8 cellular contexts compared by ENCODE assay signal in the genomic region with DNA sequence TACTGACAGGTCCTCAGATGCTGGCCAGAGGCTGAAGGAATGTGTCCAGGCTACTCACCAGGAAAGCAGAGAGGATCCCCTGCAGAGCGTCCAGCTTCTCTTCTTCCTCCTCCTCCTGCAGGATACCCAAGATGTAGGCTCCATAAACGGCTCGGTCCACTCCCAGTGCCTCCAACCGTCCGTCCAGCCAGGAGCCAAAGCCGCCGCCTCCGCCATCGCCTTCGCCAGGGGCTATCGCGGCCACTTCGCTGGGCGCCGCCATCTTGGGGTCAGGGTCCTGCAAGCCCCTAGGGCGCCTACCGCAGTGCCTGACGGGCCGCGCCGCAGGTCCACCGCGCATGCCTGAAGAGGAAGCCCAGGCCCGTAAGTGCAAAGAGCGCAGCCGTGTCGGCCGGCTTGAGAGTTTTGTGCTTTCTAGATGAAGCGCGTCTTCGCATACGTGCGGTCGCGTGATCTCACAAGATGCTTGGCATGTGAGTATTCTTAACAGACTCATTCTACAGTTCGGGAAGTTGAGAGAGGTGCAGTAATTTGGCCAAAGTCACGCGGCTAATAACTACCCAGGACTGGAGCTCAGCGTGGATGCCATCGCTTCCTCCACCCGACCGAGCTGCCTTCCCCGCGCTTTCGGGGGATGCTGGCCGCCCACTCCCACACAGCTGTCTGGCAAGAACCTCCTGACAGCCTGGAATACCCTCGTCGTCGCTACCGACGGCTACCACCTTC. TPM values are rescaled to one million over a fixed set of nuclear protein-coding genes. Genes with fewer than 3 reads are reported as not detected.
DNase-seq lines count a peak whose midpoint lies in the region; ATAC-seq and TF ChIP-seq lines count a peak whose summit lies in the region.

A gene with protein sequence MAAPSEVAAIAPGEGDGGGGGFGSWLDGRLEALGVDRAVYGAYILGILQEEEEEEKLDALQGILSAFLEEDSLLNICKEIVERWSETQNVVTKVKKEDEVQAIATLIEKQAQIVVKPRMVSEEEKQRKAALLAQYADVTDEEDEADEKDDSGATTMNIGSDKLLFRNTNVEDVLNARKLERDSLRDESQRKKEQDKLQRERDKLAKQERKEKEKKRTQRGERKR (minus strand): TSS at position 285 of the 726 bp plus-strand sequence. CDS start 23 bp downstream, at position 262.

- TF ChIP-seq CTCF in Caco-2 (IDR thresholded peaks at IDR 0.05; ENCODE audit: insufficient read depth in 1 of 2, low read depth in 1 of 2, low read length in 1 of 2, severe bottlenecking in 1 of 2, unreplicated experiment in 1 of 2), result no peak
- no peak for TF ChIP-seq CTCF in PC-9 (conservative IDR thresholded peaks at IDR 0.05)

- H3K4me1 Mint-ChIP-seq in Caco-2 (ENCODE audit: low read depth, unreplicated experiment), result no peaks in the 10 kb centered on the region

- no TSS peak for BruUV-seq in Caco-2 (replicated peaks; lab: Mats Ljungman, UMichigan)
- TSS peak; percentile 82 for BruUV-seq in PC-9 (replicated peaks; lab: Mats Ljungman, UMichigan)

- peak within 1 kb of the TSS; percentile 100 for H3K4me3 Mint-ChIP-seq in Caco-2 (ENCODE audit: unreplicated experiment)

- H3K9me2 ChIP-seq in PC-9 (ENCODE audit: insufficient read depth), result no peaks in the 10 kb centered on the region

- H3K4me1 ChIP-seq in Caco-2 (0 out of 2 replicates have a peak, but pooled peaks cover 3% of the 10 kb centered on the region), PC-9 (replicated peaks; ENCODE audit: insufficient read depth) (peaks cover 14% of the 10 kb centered on the region), mucosa of stomach (ENCODE audit: control insufficient read depth, insufficient read depth, low read length) (no peaks in the 10 kb centered on the region)

- TF ChIP-seq EP300 in Ishikawa (IDR thresholded peaks at IDR 0.05; ENCODE audit: borderline replicate concordance), result no peak; the same call in 1 of the 2 replicates

- peaks cover 39% of the 10 kb centered on the region for H3K79me2 ChIP-seq in PC-9 (ENCODE audit: low read depth)

- intact Hi-C loops in Caco-2 (cut with micrococcal nuclease; ENCODE audit: unreplicated experiment), result no loop called here
- intact Hi-C loops in PC-9 (cut with micrococcal nuclease; ENCODE audit: unreplicated experiment), result no loop called here

- H3K9me3 ChIP-seq in Caco-2, result no peaks in the 10 kb centered on the region
- no peaks in the 10 kb centered on the region for H3K9me3 ChIP-seq in PC-9 (ENCODE audit: insufficient read depth, low read depth)
- no peaks in the 10 kb centered on the region for H3K9me3 ChIP-seq in mucosa of stomach (ENCODE audit: control insufficient read depth, low read length)

- H3K9ac ChIP-seq in mucosa of stomach (ENCODE audit: low read length), result peak within 1 kb of the TSS; percentile 87

- no peaks in the 10 kb centered on the region for H4K20me1 ChIP-seq in PC-9 (ENCODE audit: insufficient read depth)

- H3F3A ChIP-seq in PC-9 (ENCODE audit: insufficient read depth, low read depth), result peaks cover 17% of the 10 kb centered on the region; the same call in 1 of the 2 replicates

- peak within 1 kb of the TSS; percentile 99 for H2AFZ ChIP-seq in PC-9

- peak; percentile 80 for TF ChIP-seq POLR2A in erythroblast (IDR thresholded peaks at IDR 0.05; ENCODE audit: low read length)

- H3K4me3 ChIP-seq in Caco-2 (ENCODE audit: low read depth, low read length) (peak within 1 kb of the TSS; percentile 74), PC-9 (peak within 1 kb of the TSS; percentile 100), mucosa of stomach (ENCODE audit: low read length) (peak within 1 kb of the TSS; percentile 97)

- POLR2A ChIA-PET in Caco-2 (lab: Charles Lee) (interaction anchor here (0.5 to 1.2 kb wide), 4 partner anchors 81 to 305 kb away, joined by 3 read pairs; no protein-coding TSS in a partner anchor), PC-9 (lab: Charles Lee; ENCODE audit: unreplicated experiment) (no interaction called here)

- DNase-seq in Caco-2, result peak; percentile 95 to 97
- peak; percentile 81 to 90 for DNase-seq in PC-9
- DNase-seq in activated T-cell treated with anti-CD3 and anti-CD28 coated beads for 48 hours (ENCODE audit: low read depth), result peak; percentile 92
- DNase-seq in erythroblast (lab: John Stamatoyannopoulos, UW), result peak; percentile 95
- DNase-seq in stimulated activated CD8-positive, alpha-beta memory T cell treated with anti-CD3 and anti-CD28 coated beads, Interleukin-4, amount 100 ng/mL, for 48 hours, result peak; percentile 96

- H3K9me3 Mint-ChIP-seq in Caco-2 (ENCODE audit: unreplicated experiment), result no peaks in the 10 kb centered on the region

- H3K36me3 Mint-ChIP-seq in Caco-2 (ENCODE audit: insufficient read depth, unreplicated experiment), result peaks cover 36% of the 10 kb centered on the region

- ATAC-seq in GM21526 (IDR thresholded peaks at IDR 0.05; ENCODE audit: low FRiP score, unreplicated experiment), result peak; percentile 77

- TF ChIP-seq RAD21 in Ishikawa (IDR thresholded peaks at IDR 0.05; ENCODE audit: low read depth), result no peak

- CTCF ChIA-PET in Caco-2 (lab: Charles Lee), result interaction anchor here (1.4 to 2.1 kb wide), 2 partner anchors 19 to 186 kb away, joined by 4 to 7 read pairs; a partner anchor contains a TSS
- CTCF ChIA-PET in PC-9 (lab: Charles Lee), result interaction anchor here (0.6 kb wide), 1 partner anchor 11 kb away, joined by 3 read pairs; no protein-coding TSS in a partner anchor

- H3K27ac Mint-ChIP-seq in Caco-2 (ENCODE audit: unreplicated experiment), result peak within 1 kb of the TSS; percentile 99

- no peaks in the 10 kb centered on the region for H3K27me3 Mint-ChIP-seq in Caco-2 (ENCODE audit: insufficient read depth, unreplicated experiment)

- no peaks in the 10 kb centered on the region for H3K27me3 ChIP-seq in Caco-2 (replicated peaks; ENCODE audit: control insufficient read depth, insufficient read depth, low read length)
- H3K27me3 ChIP-seq in PC-9 (ENCODE audit: insufficient read depth, low read depth), result no peaks in the 10 kb centered on the region
- H3K27me3 ChIP-seq in mucosa of stomach (ENCODE audit: control insufficient read depth, insufficient read depth, low read length), result no peaks in the 10 kb centered on the region

- peak within 1 kb of the TSS; percentile 85 for H3K4me2 ChIP-seq in PC-9

- peak within 1 kb of the TSS; percentile 55 for H3K27ac ChIP-seq in PC-9

- H3K36me3 ChIP-seq in Caco-2 (ENCODE audit: control insufficient read depth, insufficient read depth, low read length) (no peaks in the 10 kb centered on the region; the same call in none of the 2 replicates), PC-9 (ENCODE audit: low read depth) (0 out of 2 replicates have a peak, but pooled peaks cover 4% of the 10 kb centered on the region), mucosa of stomach (ENCODE audit: control insufficient read depth, insufficient read depth, low read length) (no peaks in the 10 kb centered on the region)

TF ChIP-seq in Ishikawa, 13 proteins besides CTCF, POLR2A, EP300 and RAD21:
- TF ChIP-seq TAF1 (IDR thresholded peaks at IDR 0.05; ENCODE audit: low read depth), result peak; percentile 99
- no peak for TF ChIP-seq FOXM1 (IDR thresholded peaks at IDR 0.05; ENCODE audit: borderline replicate concordance, low read depth)
- TF ChIP-seq TEAD4 (IDR thresholded peaks at IDR 0.05), result no peak
- TF ChIP-seq EGR1 (IDR thresholded peaks at IDR 0.05), result peak; percentile 46
- peak; percentile 99 for TF ChIP-seq YY1 (IDR thresholded peaks at IDR 0.05; ENCODE audit: low read depth)
- TF ChIP-seq ZBTB7A (IDR thresholded peaks at IDR 0.05; ENCODE audit: low read depth), result peak; percentile 98
- no peak for TF ChIP-seq NFIC (IDR thresholded peaks at IDR 0.05)
- no peak for TF ChIP-seq CREB1 (IDR thresholded peaks at IDR 0.05; ENCODE audit: low read depth)
- TF ChIP-seq, protein P1, sequence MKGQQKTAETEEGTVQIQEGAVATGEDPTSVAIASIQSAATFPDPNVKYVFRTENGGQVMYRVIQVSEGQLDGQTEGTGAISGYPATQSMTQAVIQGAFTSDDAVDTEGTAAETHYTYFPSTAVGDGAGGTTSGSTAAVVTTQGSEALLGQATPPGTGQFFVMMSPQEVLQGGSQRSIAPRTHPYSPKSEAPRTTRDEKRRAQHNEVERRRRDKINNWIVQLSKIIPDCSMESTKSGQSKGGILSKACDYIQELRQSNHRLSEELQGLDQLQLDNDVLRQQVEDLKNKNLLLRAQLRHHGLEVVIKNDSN (IDR thresholded peaks at IDR 0.05), result no peak
- TF ChIP-seq, protein P2, sequence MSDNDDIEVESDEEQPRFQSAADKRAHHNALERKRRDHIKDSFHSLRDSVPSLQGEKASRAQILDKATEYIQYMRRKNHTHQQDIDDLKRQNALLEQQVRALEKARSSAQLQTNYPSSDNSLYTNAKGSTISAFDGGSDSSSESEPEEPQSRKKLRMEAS (IDR thresholded peaks at IDR 0.05), result peak; percentile 86
- no peak for TF ChIP-seq CEBPB (IDR thresholded peaks at IDR 0.05)
- peak; percentile 42; the same call in 1 of the 2 replicates for TF ChIP-seq TCF12 (IDR thresholded peaks at IDR 0.05; ENCODE audit: low read depth)
- TF ChIP-seq, protein P3, sequence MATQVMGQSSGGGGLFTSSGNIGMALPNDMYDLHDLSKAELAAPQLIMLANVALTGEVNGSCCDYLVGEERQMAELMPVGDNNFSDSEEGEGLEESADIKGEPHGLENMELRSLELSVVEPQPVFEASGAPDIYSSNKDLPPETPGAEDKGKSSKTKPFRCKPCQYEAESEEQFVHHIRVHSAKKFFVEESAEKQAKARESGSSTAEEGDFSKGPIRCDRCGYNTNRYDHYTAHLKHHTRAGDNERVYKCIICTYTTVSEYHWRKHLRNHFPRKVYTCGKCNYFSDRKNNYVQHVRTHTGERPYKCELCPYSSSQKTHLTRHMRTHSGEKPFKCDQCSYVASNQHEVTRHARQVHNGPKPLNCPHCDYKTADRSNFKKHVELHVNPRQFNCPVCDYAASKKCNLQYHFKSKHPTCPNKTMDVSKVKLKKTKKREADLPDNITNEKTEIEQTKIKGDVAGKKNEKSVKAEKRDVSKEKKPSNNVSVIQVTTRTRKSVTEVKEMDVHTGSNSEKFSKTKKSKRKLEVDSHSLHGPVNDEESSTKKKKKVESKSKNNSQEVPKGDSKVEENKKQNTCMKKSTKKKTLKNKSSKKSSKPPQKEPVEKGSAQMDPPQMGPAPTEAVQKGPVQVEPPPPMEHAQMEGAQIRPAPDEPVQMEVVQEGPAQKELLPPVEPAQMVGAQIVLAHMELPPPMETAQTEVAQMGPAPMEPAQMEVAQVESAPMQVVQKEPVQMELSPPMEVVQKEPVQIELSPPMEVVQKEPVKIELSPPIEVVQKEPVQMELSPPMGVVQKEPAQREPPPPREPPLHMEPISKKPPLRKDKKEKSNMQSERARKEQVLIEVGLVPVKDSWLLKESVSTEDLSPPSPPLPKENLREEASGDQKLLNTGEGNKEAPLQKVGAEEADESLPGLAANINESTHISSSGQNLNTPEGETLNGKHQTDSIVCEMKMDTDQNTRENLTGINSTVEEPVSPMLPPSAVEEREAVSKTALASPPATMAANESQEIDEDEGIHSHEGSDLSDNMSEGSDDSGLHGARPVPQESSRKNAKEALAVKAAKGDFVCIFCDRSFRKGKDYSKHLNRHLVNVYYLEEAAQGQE (IDR thresholded peaks at IDR 0.05; ENCODE audit: low read depth), result no peak

RNA-seq across cellular contexts. Expression of the gene that starts here (rescaled TPM):
- total RNA-seq in Caco-2 (2022), result 54.3 and 54.8 TPM in 2 replicates
- total RNA-seq in PC-9 (2021), result 19.9 and 23.4 TPM in 2 replicates

Comparison
In these comparisons a context has a peak if more than half of its experiments do, and no peak if none do; other contexts are left out.
1. Peak in every context shown above with its lines: DNase-seq, ATAC-seq, H3K4me3 ChIP-seq and H3K27ac ChIP-seq.